ENCODE assay signal across 29 cellular contexts in genomic region chr2:176146101-176146500, GRCh38. TPM values are rescaled to one million over a fixed set of nuclear protein-coding genes. Genes with fewer than 3 reads are reported as not detected.
DNase-seq lines count a peak whose midpoint lies in the region; ATAC-seq, FAIRE-seq and TF ChIP-seq lines count a peak whose summit lies in the region.
"Had no signal": no experiment of that assay in that cellular context is flagged by ENCODE, and none has a peak within 500 bp of the region (broad histone marks: within the 10 kb centered on the region; RNA-seq: fewer than 3 reads in every experiment).

No MANE protein-coding gene starts in this region.

- no peak overlapping the region for H3K4me2 ChIP-seq in GM23338
- H3K4me2 ChIP-seq: BLaER1, KMS-11 had no signal

- DNase-seq in GM23338 (ENCODE audit: low spot score) (no peak), LNCaP clone FGC (ENCODE audit: low read depth) (peak; percentile 26), kidney (no peak), nephron progenitor cell (no peak), heart right ventricle (no peak), brain microvascular endothelial cell (no peak), NCI-H2227 treated with DMSO at 0.1 percent for 48 hours (lab: John Stamatoyannopoulos, UW) (no peak)
- DNase-seq: CD4-positive, alpha-beta T cell; NCI-H1048; NCI-H1694 treated with DMSO at 0.1 percent for 48 hours; NCI-H2081; NCI-H2171 treated with DMSO at 0.1 percent for 48 hours; NCI-H446; NCI-H526; NCI-H82; NK-92 treated with Interleukin-12 subunit alpha and Interleukin-12 subunit beta, amount 100 ng/mL, for 24 hours; PC-3; T-cell had no signal

- H3K4me1 ChIP-seq in GM23338 (ENCODE audit: insufficient read depth) (peaks cover 13% of the 10 kb centered on the region), kidney (ENCODE audit: control insufficient read depth in 1 of 2, insufficient read depth in 1 of 2, low read depth in 1 of 2, low read length in 2 of 2) (peaks cover 17 to 26% of the 10 kb centered on the region in 2 donors), heart right ventricle (no peaks in the 10 kb centered on the region)
- H3K4me1 ChIP-seq: BLaER1 had no signal

- in situ Hi-C loops in brain microvascular endothelial cell (cut with HindIII; ENCODE audit: low pct_ligation_motif_present, low sequenced_read_pairs) = loop anchor here (25.0 kb wide), 1 partner anchor 491 kb away; no protein-coding TSS in a partner anchor

- peaks cover 100% of the 10 kb centered on the region for H3K27me3 Mint-ChIP-seq in GM23338 (ENCODE audit: insufficient read depth, low read depth, poor library complexity)
- peaks cover 2% of the 10 kb centered on the region for H3K27me3 Mint-ChIP-seq in nephron progenitor cell (ENCODE audit: low read depth, poor library complexity)

- H3K9me3 ChIP-seq in kidney (ENCODE audit: control insufficient read depth in 1 of 2, low read length in 2 of 2) = no peaks in the 10 kb centered on the region
- no peaks in the 10 kb centered on the region for H3K9me3 ChIP-seq in heart right ventricle

- FAIRE-seq in kidney (lab: Jason Lieb, UNC) = no peak
- FAIRE-seq: A204.1, D721Med, G401.6, GM12878, H1 had no signal

- 31 to 35% methylated on average over 6 of the region's 6 CpGs for WGBS in heart right ventricle, 2 donors

- peaks cover 12% of the 10 kb centered on the region for H3K4me1 Mint-ChIP-seq in GM23338
- peaks cover 75% of the 10 kb centered on the region for H3K4me1 Mint-ChIP-seq in nephron progenitor cell

- no peak overlapping the region for H2AFZ ChIP-seq in GM23338

- H3K4me3 ChIP-seq in GM23338 (no peak overlapping the region), LNCaP clone FGC (ENCODE audit: low read depth, low read length) (no peak overlapping the region), kidney (ENCODE audit: low read length in 2 of 2) (peak overlapping the region; percentile 23 to 47), heart right ventricle (no peak overlapping the region), brain microvascular endothelial cell (ENCODE audit: low read depth, low read length) (no peak overlapping the region)
- H3K4me3 ChIP-seq: BLaER1, GM12878 had no signal

- intact Hi-C loops in kidney (cut with DNase I) = loop anchor here (10.0 kb wide), 2 partner anchors 309 to 409 kb away; no protein-coding TSS in a partner anchor
- intact Hi-C loops in heart right ventricle (cut with DNase I) = no loop called here

- no peak overlapping the region for H3K27ac Mint-ChIP-seq in GM23338
- H3K27ac Mint-ChIP-seq in nephron progenitor cell = peak overlapping the region; percentile 97
- H3K27ac Mint-ChIP-seq: CD4-positive, alpha-beta T cell had no signal

- peaks cover 27% of the 10 kb centered on the region; the same call in 1 of the 2 replicates for H3F3A ChIP-seq in GM23338 (replicated peaks; ENCODE audit: low read depth)

- H3K36me3 ChIP-seq in GM23338 (ENCODE audit: insufficient read depth) (no peaks in the 10 kb centered on the region), kidney (ENCODE audit: control insufficient read depth in 1 of 2, insufficient read depth in 2 of 2, low read length in 2 of 2) (no peaks in the 10 kb centered on the region), heart right ventricle (no peaks in the 10 kb centered on the region), brain microvascular endothelial cell (replicated peaks) (no peaks in the 10 kb centered on the region)
- H3K36me3 ChIP-seq: BLaER1 had no signal

- H3K4me3 Mint-ChIP-seq in GM23338 (no peak overlapping the region), nephron progenitor cell (peak overlapping the region; percentile 100)
- H3K4me3 Mint-ChIP-seq: CD4-positive, alpha-beta T cell; IgD-negative memory B cell; T-cell had no signal

- H3K36me3 Mint-ChIP-seq in GM23338 (ENCODE audit: low read depth) (no peaks in the 10 kb centered on the region), nephron progenitor cell (ENCODE audit: low read depth) (peaks cover 71% of the 10 kb centered on the region)
- H3K36me3 Mint-ChIP-seq: T-cell had no signal

- 0 out of 3 replicates have a peak, but pooled peaks cover 2% of the 10 kb centered on the region for H3K9me3 Mint-ChIP-seq in GM23338
- no peaks in the 10 kb centered on the region for H3K9me3 Mint-ChIP-seq in nephron progenitor cell
- H3K9me3 Mint-ChIP-seq: CD4-positive, alpha-beta T cell; T-cell had no signal

- H3K27me3 ChIP-seq in GM23338 (ENCODE audit: insufficient read depth) (peaks cover 100% of the 10 kb centered on the region), heart right ventricle (peaks cover 32 to 100% (median 99%) of the 10 kb centered on the region in 7 donors), brain microvascular endothelial cell (replicated peaks) (peaks cover 74% of the 10 kb centered on the region)

- H3K9ac ChIP-seq in kidney (ENCODE audit: low read length in 2 of 2) = peak overlapping the region; percentile 43 to 49
- H3K9ac ChIP-seq: BLaER1, KMS-11 had no signal

- no peaks in the 10 kb centered on the region for H3K9me2 ChIP-seq in GM23338 (ENCODE audit: insufficient read depth)

- TF ChIP-seq CTCF in GM23338 (conservative IDR thresholded peaks at IDR 0.05; ENCODE audit: low read depth in 2 of 2) (no peak), LNCaP clone FGC (IDR thresholded peaks at IDR 0.05; ENCODE audit: control insufficient read depth, extremely low read depth, insufficient read depth) (no peak), kidney (IDR thresholded peaks at IDR 0.05; ENCODE audit: borderline replicate concordance, extremely low read depth, insufficient read depth) (no peak), nephron progenitor cell (IDR thresholded peaks at IDR 0.05) (no peak), heart right ventricle (IDR thresholded peaks at IDR 0.05) (no peak), brain microvascular endothelial cell (IDR thresholded peaks at IDR 0.05; ENCODE audit: low read depth, low read length, missing control alignments) (no peak)

- no peaks in the 10 kb centered on the region for H3K79me2 ChIP-seq in GM23338 (replicated peaks; ENCODE audit: insufficient read depth)

- peaks cover 39% of the 10 kb centered on the region for H4K20me1 ChIP-seq in GM23338 (replicated peaks; ENCODE audit: insufficient read depth)
- H4K20me1 ChIP-seq: BLaER1 had no signal

- no peak for ATAC-seq in GM23338
- ATAC-seq in heart right ventricle = no peak
- ATAC-seq in HG03354 (IDR thresholded peaks at IDR 0.05; ENCODE audit: poor library complexity, severe bottlenecking, unreplicated experiment) = no peak
- ATAC-seq: GM12878, HCT116, PC-3, T-cell had no signal

- H3K27ac ChIP-seq in GM23338 (ENCODE audit: low read depth) = no peak overlapping the region
- H3K27ac ChIP-seq in kidney (ENCODE audit: low read depth in 2 of 2, low read length in 2 of 2) = peak overlapping the region; percentile 64 to 71
- H3K27ac ChIP-seq in heart right ventricle = no peak overlapping the region
- no peak overlapping the region for H3K27ac ChIP-seq in brain microvascular endothelial cell
- H3K27ac ChIP-seq: BLaER1, KMS-11 had no signal

TF ChIP-seq in GM23338, 12 proteins besides CTCF, POLR2A, EP300 and RAD21:
- TF ChIP-seq EZH2 (IDR thresholded peaks at IDR 0.05; ENCODE audit: low read depth, unreplicated experiment) (peak; percentile 36), ETS1 (IDR thresholded peaks at IDR 0.05) (no peak), EZH2phosphoT487 (IDR thresholded peaks at IDR 0.05; ENCODE audit: unreplicated experiment) (peak; percentile 0), NANOG (IDR thresholded peaks at IDR 0.05; ENCODE audit: borderline replicate concordance) (no peak)

RNA-seq across cellular contexts. Expression of gene HOXD4, which starts 5.2 kb away (rescaled TPM):
- total RNA-seq in GM23338 (2014; rRNA removed; shearing (Covaris generic)) = not detected in 2 replicates
- polyA plus RNA-seq in GM23338 (2016; fragmentation: Nextera tagmentation; extraction: Ambion mirVana) = not detected in 2 replicates
- 27.8 TPM for total RNA-seq in kidney
- polyA plus RNA-seq in kidney (ENCODE audit: insufficient read depth, low read depth, low replicate concordance) = 12.1 TPM
- total RNA-seq in heart right ventricle = under 1 TPM in 8 of 10 donors, not detected in 2; 0.21 to 0.69 (median 0.40) TPM
- 1 to 10 TPM in 1 of 2 donors, under 1 TPM in 1; 0.13 to 1.6 TPM for polyA plus RNA-seq in heart right ventricle
- total RNA-seq: CD4-positive, alpha-beta T cell; GM12878; H1; T-cell had no signal
- polyA plus RNA-seq: AG04450, H1, IgD-negative memory B cell had no signal

RNA-seq across cellular contexts. Expression of gene HOXD3, which starts 11.0 kb away (rescaled TPM):
- not detected in 2 replicates for total RNA-seq in GM23338 (2014; rRNA removed; shearing (Covaris generic))
- polyA plus RNA-seq in GM23338 (2016; fragmentation: Nextera tagmentation; extraction: Ambion mirVana) (not detected in 2 replicates), kidney (ENCODE audit: insufficient read depth, low read depth, low replicate concordance) (16.9 TPM), heart right ventricle (under 1 TPM; 0.10 to 0.15 TPM)
- total RNA-seq in kidney (29.3 TPM), heart right ventricle (1 to 10 TPM in 1 of 10 donors, under 1 TPM in 4, not detected in 5; 0.17 to 1.1 (median 0.28) TPM)
- total RNA-seq: CD4-positive, alpha-beta T cell; GM12878; H1 had no signal
- polyA plus RNA-seq: AG04450, GM12878, H1, IgD-negative memory B cell had no signal

RNA-seq across cellular contexts. Expression of gene HOXD8, which starts 16.6 kb away (rescaled TPM):
- total RNA-seq in GM23338 (2014; rRNA removed; shearing (Covaris generic)) = not detected in 2 replicates
- polyA plus RNA-seq in GM23338 (2016; fragmentation: Nextera tagmentation; extraction: Ambion mirVana) (not detected in 2 replicates), kidney (ENCODE audit: insufficient read depth, low read depth, low replicate concordance) (122 TPM), heart right ventricle (under 1 TPM; 0.35 to 0.59 TPM)
- total RNA-seq in kidney (76.5 TPM), heart right ventricle (1 to 10 TPM in 1 of 10 donors, under 1 TPM in 7, not detected in 2; 0.26 to 1.5 (median 0.42) TPM)
- total RNA-seq: CD4-positive, alpha-beta T cell; GM12878; H1; T-cell had no signal
- polyA plus RNA-seq: AG04450, GM12878, H1, IgD-negative memory B cell had no signal

RNA-seq across cellular contexts. Expression of gene HOXD9, which starts 23.6 kb away (rescaled TPM):
- total RNA-seq in GM23338 (2014; rRNA removed; shearing (Covaris generic)) = not detected in 2 replicates
- polyA plus RNA-seq in GM23338 (2016; fragmentation: Nextera tagmentation; extraction: Ambion mirVana) (not detected in 2 replicates), kidney (ENCODE audit: insufficient read depth, low read depth, low replicate concordance) (36.4 TPM), heart right ventricle (under 1 TPM; 0.16 to 0.29 TPM)
- total RNA-seq in kidney (36.5 TPM), heart right ventricle (under 1 TPM in 2 of 10 donors, not detected in 8; 0.15 to 0.29 TPM)
- total RNA-seq: CD4-positive, alpha-beta T cell; GM12878; H1; PC-3 had no signal
- polyA plus RNA-seq: AG04450, GM12878, H1, IgD-negative memory B cell had no signal

RNA-seq across cellular contexts. Expression of gene HOXD10, which starts 29.5 kb away (rescaled TPM):
- total RNA-seq in GM23338 (2014; rRNA removed; shearing (Covaris generic)) = not detected in 2 replicates
- not detected in 2 replicates for polyA plus RNA-seq in GM23338 (2016; fragmentation: Nextera tagmentation; extraction: Ambion mirVana)
- total RNA-seq in kidney = 35.4 TPM
- polyA plus RNA-seq in kidney (ENCODE audit: insufficient read depth, low read depth, low replicate concordance) = 28.2 TPM
- not detected for total RNA-seq in heart right ventricle
- polyA plus RNA-seq in heart right ventricle = not detected
- total RNA-seq: CD4-positive, alpha-beta T cell; GM12878; H1; PC-3; T-cell had no signal
- polyA plus RNA-seq: AG04450, GM12878, H1, IgD-negative memory B cell had no signal

Comparison
In these comparisons a context has a peak if more than half of its experiments do, and no peak if none do; other contexts are left out.
1. H3K27ac ChIP-seq: peak in kidney (2 of 2); none in GM23338 (single experiment), heart right ventricle (0 of 10) and brain microvascular endothelial cell (single experiment).
2. H3K4me3 ChIP-seq: peak in kidney (2 of 2); none in GM23338 (single experiment), LNCaP clone FGC (single experiment), heart right ventricle (0 of 10) and brain microvascular endothelial cell (single experiment).
3. RNA of gene HOXD4, which starts 5.2 kb away (total RNA-seq): 27.8 TPM in kidney (single experiment); 0.21 to 0.69 TPM in heart right ventricle and not detected in GM23338; every median in the first group is over 10 times any median in the second.
4. RNA of gene HOXD3, which starts 11.0 kb away (total RNA-seq): 29.3 TPM in kidney (single experiment); 0.17 to 1.1 TPM in heart right ventricle and not detected in GM23338; every median in the first group is over 10 times any median in the second.
5. RNA of gene HOXD8, which starts 16.6 kb away (total RNA-seq): 76.5 TPM in kidney (single experiment); 0.26 to 1.5 TPM in heart right ventricle and not detected in GM23338; every median in the first group is over 10 times any median in the second.